ENCODE assay signal across 9 cellular contexts in the genomic region with DNA sequence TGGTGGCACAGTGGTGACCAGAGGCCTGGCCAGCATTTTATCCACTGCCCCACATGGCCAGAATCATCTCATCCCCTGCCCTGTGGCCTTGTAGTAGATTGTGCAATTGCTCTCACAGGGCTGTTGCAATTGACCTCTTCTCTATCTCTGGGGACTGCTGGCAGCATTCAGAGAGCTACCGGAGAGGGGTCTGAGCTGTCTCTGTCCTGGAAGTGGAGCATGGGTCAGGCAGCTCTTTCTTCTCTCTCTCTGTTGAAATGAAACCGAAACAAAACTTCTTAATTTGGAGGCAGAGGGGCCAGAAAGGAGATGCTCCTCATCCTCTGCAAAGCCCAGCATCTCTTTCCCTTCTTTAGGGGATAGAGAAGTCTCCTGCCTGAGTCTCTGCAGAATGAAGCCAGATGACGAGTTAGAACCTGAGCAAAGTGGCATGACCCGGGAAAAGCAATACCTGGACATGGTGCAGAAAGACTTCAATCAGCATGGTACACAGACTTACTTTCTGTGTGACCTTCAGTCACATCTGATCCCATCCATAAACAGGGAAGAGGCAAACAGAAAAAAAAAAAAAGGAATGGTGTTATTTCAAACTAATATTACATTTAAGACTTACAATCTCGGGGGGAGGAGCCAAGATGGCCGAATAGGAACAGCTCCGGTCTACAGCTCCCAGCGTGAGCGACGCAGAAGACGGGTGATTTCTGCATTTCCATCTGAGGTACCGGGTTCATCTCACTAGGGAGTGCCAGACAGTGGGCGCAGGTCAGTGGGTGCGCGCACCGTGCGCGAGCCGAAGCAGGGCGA.
A peak's percentile ranks its signal among the peaks of the same experiment; 100 is the strongest.
DNase-seq lines count a peak whose midpoint lies in the region; ATAC-seq and TF ChIP-seq lines count a peak whose summit lies in the region.
"Had no signal": no experiment of that assay in that cellular context is flagged by ENCODE, and none has a peak within 500 bp of the region (broad histone marks: within the 10 kb centered on the region; RNA-seq: fewer than 3 reads in every experiment).

No MANE protein-coding gene starts in this region.

- 77 to 90% (median 83%) methylated on average over 19 to 20 of the region's 20 CpGs for WGBS in adrenal gland, 4 donors
- 47% methylated on average over 8 of the region's 20 CpGs for WGBS in right lobe of liver (ENCODE audit: insufficient coverage, low coverage, low lambda C conversion rate, missing lambda C conversion rate)

- intact Hi-C loops in adrenal gland (cut with DNase I) = no loop called here
- intact Hi-C loops in right lobe of liver (cut with DNase I) = no loop called here

- no peaks in the 10 kb centered on the region for H4K20me1 ChIP-seq in BLaER1 treated with 17β-estradiol and CSF1 and Interleukin-3, amounts not matched to agents 10 nM and 100 nM

- TF ChIP-seq CTCF in adrenal gland (IDR thresholded peaks at IDR 0.05) = no peak
- no peak for TF ChIP-seq CTCF in right lobe of liver (IDR thresholded peaks at IDR 0.05)

- peaks cover 0 to 7% (median 6%) of the 10 kb centered on the region in 10 experiments; a peak in 6 of 20 replicates for H3K4me1 ChIP-seq in BLaER1 treated with 17β-estradiol and CSF1 and Interleukin-3, amounts not matched to agents 10 nM and 100 nM
- H3K4me1 ChIP-seq in adrenal gland (replicated peaks in 1 of 2) (peaks cover 0 to 5% of the 10 kb centered on the region in 2 donors), right lobe of liver (peaks cover 0 to 14% (median 4%) of the 10 kb centered on the region in 4 donors)

- no peak for TF ChIP-seq POLR2A in adrenal gland (IDR thresholded peaks at IDR 0.05)
- TF ChIP-seq POLR2A in right lobe of liver (IDR thresholded peaks at IDR 0.05) = no peak

- peak overlapping the region in 7 of 11 experiments; percentile 3 to 30 (median 9); a peak in 6 of 22 replicates for H3K4me2 ChIP-seq in BLaER1 treated with 17β-estradiol and CSF1 and Interleukin-3, amounts not matched to agents 10 nM and 100 nM

- peak; percentile 99 to 100 (median 100) for ATAC-seq in right lobe of liver

- H3K27me3 ChIP-seq in BLaER1 treated with 17β-estradiol and CSF1 and Interleukin-3, amounts not matched to agents 10 nM and 100 nM = no peaks in the 10 kb centered on the region
- no peaks in the 10 kb centered on the region for H3K27me3 ChIP-seq in adrenal gland
- H3K27me3 ChIP-seq in right lobe of liver = no peaks in the 10 kb centered on the region

- no peak overlapping the region; a peak in 1 of 22 replicates for H3K9ac ChIP-seq in BLaER1 treated with 17β-estradiol and CSF1 and Interleukin-3, amounts not matched to agents 10 nM and 100 nM

- no peak overlapping the region; a peak in 1 of 22 replicates for H3K27ac ChIP-seq in BLaER1 treated with 17β-estradiol and CSF1 and Interleukin-3, amounts not matched to agents 10 nM and 100 nM
- H3K27ac ChIP-seq in adrenal gland = peak overlapping the region in 2 of 5 donors; percentile 37 to 79
- peak overlapping the region in 1 of 3 donors; percentile 42 for H3K27ac ChIP-seq in right lobe of liver

- no peaks in the 10 kb centered on the region for H3K36me3 ChIP-seq in BLaER1 treated with 17β-estradiol and CSF1 and Interleukin-3, amounts not matched to agents 10 nM and 100 nM
- H3K36me3 ChIP-seq in adrenal gland (replicated peaks in 1 of 2) = no peaks in the 10 kb centered on the region
- no peaks in the 10 kb centered on the region for H3K36me3 ChIP-seq in right lobe of liver

- DNase-seq in HuH-7.5 (ENCODE audit: low spot score) = peak; percentile 38
- peak; percentile 37 to 84 (median 75) for DNase-seq in adrenal gland
- DNase-seq in right lobe of liver = peak; percentile 49 to 83 (median 70)
- no peak for DNase-seq in DMS 273 (lab: John Stamatoyannopoulos, UW; ENCODE audit: unreplicated experiment)
- DNase-seq in anterior cingulate cortex (lab: John Stamatoyannopoulos, UW) = no peak
- DNase-seq in DMS114 treated with DMSO at 0.1 percent for 48 hours (lab: John Stamatoyannopoulos, UW; ENCODE audit: unreplicated experiment) = no peak
- DNase-seq in GOT3 (lab: John Stamatoyannopoulos, UW) = no peak
- DNase-seq: NCI-H1105 had no signal

- no peak overlapping the region for H3K4me3 ChIP-seq in BLaER1 treated with 17β-estradiol and CSF1 and Interleukin-3, amounts not matched to agents 10 nM and 100 nM
- peak overlapping the region in 1 of 4 donors; percentile 7 for H3K4me3 ChIP-seq in adrenal gland
- H3K4me3 ChIP-seq in right lobe of liver = peak overlapping the region in 2 of 3 donors; percentile 13 to 28

- peaks cover 0 to 17% (median 10%) of the 10 kb centered on the region in 11 experiments; a peak in 14 of 22 replicates for H3K9me3 ChIP-seq in BLaER1 treated with 17β-estradiol and CSF1 and Interleukin-3, amounts not matched to agents 10 nM and 100 nM (replicated peaks in 1 of 11)
- no peaks in the 10 kb centered on the region for H3K9me3 ChIP-seq in adrenal gland (replicated peaks in 1 of 3)
- H3K9me3 ChIP-seq in right lobe of liver = no peaks in the 10 kb centered on the region

Comparison
In these comparisons a context has a peak if more than half of its experiments do, and no peak if none do; other contexts are left out.
1. H3K4me3 ChIP-seq: peak in right lobe of liver (2 of 3); none in BLaER1 treated with 17β-estradiol and CSF1 and Interleukin-3, amounts not matched to agents 10 nM and 100 nM (0 of 10).
2. DNase-seq: peak in HuH-7.5 (single experiment), adrenal gland (7 of 7) and right lobe of liver (3 of 3); none in DMS 273 (single experiment), anterior cingulate cortex (0 of 58), DMS114 treated with DMSO at 0.1 percent for 48 hours (single experiment) and GOT3 (single experiment).